ENCODE assay signal across 24 cellular contexts in the genomic region with DNA sequence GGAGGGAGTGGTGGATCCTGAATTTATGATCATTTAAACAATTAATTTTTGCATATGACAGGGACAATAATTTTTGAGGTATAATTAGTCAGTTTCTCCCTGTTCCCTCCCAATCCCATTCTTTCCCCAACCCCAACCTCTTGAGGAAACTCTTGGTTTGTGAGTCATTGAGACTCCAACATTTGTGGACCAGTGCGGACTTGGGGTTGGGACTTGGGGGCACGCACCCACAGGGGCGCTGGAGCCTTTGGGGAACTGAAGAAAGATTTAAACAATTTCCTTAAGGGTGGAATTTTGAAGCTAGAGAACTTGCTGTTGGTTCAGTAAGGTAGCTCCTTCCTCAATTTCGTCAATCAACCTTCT. TPM values are rescaled to one million over a fixed set of nuclear protein-coding genes. Genes with fewer than 3 reads are reported as not detected.
DNase-seq lines count a peak whose midpoint lies in the region; ATAC-seq and TF ChIP-seq lines count a peak whose summit lies in the region.
"Had no signal": no experiment of that assay in that cellular context is flagged by ENCODE, and none has a peak within 500 bp of the region (broad histone marks: within the 10 kb centered on the region; RNA-seq: fewer than 3 reads in every experiment).

No MANE protein-coding gene starts in this region.

- 94 to 100% methylated on average over 1 to 4 of the region's 4 CpGs for WGBS in endodermal cell (ENCODE audit: insufficient coverage in 1 of 2, insufficient read length in 1 of 2), 2 experiments

- no peak overlapping the region for H3K27ac ChIP-seq in endodermal cell (ENCODE audit: low read depth, low read length)
- H3K27ac ChIP-seq: psoas muscle, testis had no signal

- H3K27me3 Mint-ChIP-seq in endodermal cell (ENCODE audit: insufficient read depth), result no peaks in the 10 kb centered on the region
- no peaks in the 10 kb centered on the region for H3K27me3 Mint-ChIP-seq in osteocyte (ENCODE audit: unreplicated experiment)
- H3K27me3 Mint-ChIP-seq: activated CD4-positive, alpha-beta T cell treated with anti-CD3 and anti-CD28 coated beads, Interleukin-2, amount 10 ng/mL, durations not matched to agents 7 days and 5 days; activated naive CD8-positive, alpha-beta T cell; central memory CD8-positive, alpha-beta T cell; dendritic cell treated with granulocyte-macrophage colony-stimulating factor and Interleukin-4, amounts not matched to agents 40 ng/mL and 50 ng/mL, for 4 days; naive B cell; stimulated activated memory B cell treated with anti-CD40 and anti-IgM and Interleukin-4, amounts not matched to agents 10 μg/mL and 1 μg/mL and 100 μg/mL, for 72 hours; T-cell had no signal

- peak overlapping the region; percentile 79 for H3K27ac Mint-ChIP-seq in endodermal cell
- H3K27ac Mint-ChIP-seq in osteocyte (ENCODE audit: unreplicated experiment), result peak overlapping the region; percentile 85
- H3K27ac Mint-ChIP-seq: activated CD4-positive, alpha-beta T cell treated with anti-CD3 and anti-CD28 coated beads, Interleukin-2, amount 10 ng/mL, durations not matched to agents 7 days and 5 days; activated naive CD8-positive, alpha-beta T cell; CD8-positive, alpha-beta T cell; dendritic cell treated with granulocyte-macrophage colony-stimulating factor and Interleukin-4, amounts not matched to agents 40 ng/mL and 50 ng/mL, for 4 days; naive B cell; stimulated activated memory B cell treated with anti-CD40 and anti-IgM and Interleukin-4, amounts not matched to agents 10 μg/mL and 1 μg/mL and 100 μg/mL, for 72 hours; T-cell had no signal

- no peaks in the 10 kb centered on the region for H3K27me3 ChIP-seq in endodermal cell (ENCODE audit: control insufficient read depth, insufficient read depth, low read length, poor library complexity, severe bottlenecking)
- H3K27me3 ChIP-seq: BE2C, testis had no signal

- H3K4me3 ChIP-seq in endodermal cell (ENCODE audit: low read length), result no peak overlapping the region
- H3K4me3 ChIP-seq: psoas muscle, testis had no signal

- H3K36me3 ChIP-seq in ES-I3 (ENCODE audit: insufficient read depth, low read length) (no peaks in the 10 kb centered on the region), endodermal cell (ENCODE audit: control insufficient read depth, insufficient read depth, low read length) (no peaks in the 10 kb centered on the region)
- H3K36me3 ChIP-seq: BE2C had no signal

- H3K9me3 ChIP-seq in ES-I3 (ENCODE audit: control insufficient read depth, insufficient read depth, low read length) (no peaks in the 10 kb centered on the region), endodermal cell (ENCODE audit: control insufficient read depth, low read length) (no peaks in the 10 kb centered on the region)
- H3K9me3 ChIP-seq: BE2C, psoas muscle, testis had no signal

- H3K36me3 Mint-ChIP-seq in endodermal cell (ENCODE audit: low read depth) (no peaks in the 10 kb centered on the region), osteocyte (ENCODE audit: unreplicated experiment) (no peaks in the 10 kb centered on the region)
- H3K36me3 Mint-ChIP-seq: activated naive CD8-positive, alpha-beta T cell; CD8-positive, alpha-beta T cell; naive B cell; stimulated activated memory B cell treated with anti-CD40 and anti-IgM and Interleukin-4, amounts not matched to agents 10 μg/mL and 1 μg/mL and 100 μg/mL, for 72 hours; T-cell; WTC11 had no signal

- no peak for ATAC-seq in GM19463 (IDR thresholded peaks at IDR 0.05; ENCODE audit: unreplicated experiment)
- no peak for ATAC-seq in HG02840 (IDR thresholded peaks at IDR 0.05; ENCODE audit: low FRiP score, unreplicated experiment)
- ATAC-seq: CD8-positive, alpha-beta T cell; esophagus mucosa; psoas muscle; stimulated activated memory B cell treated with anti-CD40 and anti-IgM and Interleukin-4, amounts not matched to agents 10 μg/mL and 1 μg/mL and 100 μg/mL, for 72 hours; T-cell had no signal

- TF ChIP-seq CTCF in endodermal cell (conservative IDR thresholded peaks at IDR 0.05) (no peak), osteocyte (IDR thresholded peaks at IDR 0.05) (no peak)

- peaks cover 20% of the 10 kb centered on the region for H3K4me1 ChIP-seq in ES-I3 (ENCODE audit: insufficient read depth, low read length)
- peaks cover 12% of the 10 kb centered on the region for H3K4me1 ChIP-seq in endodermal cell (ENCODE audit: control insufficient read depth, insufficient read depth, low read length)
- H3K4me1 ChIP-seq: BE2C, psoas muscle, testis had no signal

- H3K4me1 Mint-ChIP-seq in endodermal cell (peaks cover 23% of the 10 kb centered on the region), osteocyte (ENCODE audit: unreplicated experiment) (peaks cover 39% of the 10 kb centered on the region)

- H3K9ac ChIP-seq in ES-I3 (ENCODE audit: low read depth, low read length) (peak overlapping the region; percentile 12; the same call in 1 of the 2 replicates), endodermal cell (ENCODE audit: extremely low read depth, low read length, poor library complexity, severe bottlenecking) (no peak overlapping the region)

- H3K9me3 Mint-ChIP-seq in endodermal cell, result no peaks in the 10 kb centered on the region
- no peaks in the 10 kb centered on the region for H3K9me3 Mint-ChIP-seq in osteocyte (ENCODE audit: unreplicated experiment)
- H3K9me3 Mint-ChIP-seq: activated CD4-positive, alpha-beta T cell treated with anti-CD3 and anti-CD28 coated beads, Interleukin-2, amount 10 ng/mL, durations not matched to agents 7 days and 5 days; CD8-positive, alpha-beta T cell; central memory CD8-positive, alpha-beta T cell; dendritic cell treated with granulocyte-macrophage colony-stimulating factor and Interleukin-4, amounts not matched to agents 40 ng/mL and 50 ng/mL, for 4 days; naive B cell; stimulated activated memory B cell treated with anti-CD40 and anti-IgM and Interleukin-4, amounts not matched to agents 10 μg/mL and 1 μg/mL and 100 μg/mL, for 72 hours; T-cell; WTC11 had no signal

- DNase-seq in RPMI7951 (ENCODE audit: low read depth) (peak; percentile 27), endodermal cell (no peak), osteocyte (ENCODE audit: extremely low spot score, unreplicated experiment) (no peak), GM03348 (ENCODE audit: low spot score) (no peak)
- DNase-seq: activated CD4-positive, alpha-beta T cell treated with anti-CD3 and anti-CD28 coated beads, Interleukin-2, amount 10 ng/mL, durations not matched to agents 7 days and 5 days; activated effector memory CD4-positive, alpha-beta T cell treated with anti-CD3 and anti-CD28 coated beads, Interleukin-2, amount 50 U/mL, for 16 hours; aorta; BE2C; CD8-positive, alpha-beta T cell; naive B cell; NCI-H1694; NCI-H446 treated with DMSO at 0.1 percent for 48 hours; psoas muscle; T-cell; testis had no signal

- H3K4me3 Mint-ChIP-seq in endodermal cell (no peak overlapping the region), osteocyte (ENCODE audit: unreplicated experiment) (no peak overlapping the region)
- H3K4me3 Mint-ChIP-seq: activated CD4-positive, alpha-beta T cell treated with anti-CD3 and anti-CD28 coated beads, Interleukin-2, amount 10 ng/mL, durations not matched to agents 7 days and 5 days; activated naive CD8-positive, alpha-beta T cell; CD8-positive, alpha-beta T cell; central memory CD8-positive, alpha-beta T cell; dendritic cell treated with granulocyte-macrophage colony-stimulating factor and Interleukin-4, amounts not matched to agents 40 ng/mL and 50 ng/mL, for 4 days; naive B cell; stimulated activated memory B cell treated with anti-CD40 and anti-IgM and Interleukin-4, amounts not matched to agents 10 μg/mL and 1 μg/mL and 100 μg/mL, for 72 hours; T-cell; WTC11 had no signal

RNA-seq across cellular contexts. Expression of a gene that starts 17.4 kb away (rescaled TPM):
- 4.9 and 5.1 TPM in 2 replicates for total RNA-seq in RPMI7951 (2014; rRNA removed; shearing (Covaris generic))
- total RNA-seq in endodermal cell, result 10 to 100 TPM in 1 of 2 donors, 1 to 10 TPM in 1; 7.7 to 21.5 TPM
- polyA plus RNA-seq in endodermal cell (2013, experiment 1 of 2), result 21.0 TPM
- polyA plus RNA-seq in endodermal cell (2013, experiment 2 of 2), result 20.6 TPM
- total RNA-seq in osteocyte, result 5.0 and 7.2 TPM in 2 replicates

RNA-seq across cellular contexts. Expression of a gene that starts 52.4 kb away (rescaled TPM):
- total RNA-seq in RPMI7951 (2014; rRNA removed; shearing (Covaris generic)), result 64.9 and 67.9 TPM in 2 replicates
- total RNA-seq in endodermal cell (10 to 100 TPM; 34.2 to 40.7 TPM), osteocyte (41.8 and 42.2 TPM in 2 replicates)
- polyA plus RNA-seq in endodermal cell (2013, experiment 1 of 2), result 46.5 TPM
- polyA plus RNA-seq in endodermal cell (2013, experiment 2 of 2), result 42.6 TPM
